Comparison of ENCODE assay signal across 16 cellular contexts in genomic region chr3:67460841-67461240, GRCh38.
DNase-seq lines count a peak whose midpoint lies in the region; TF ChIP-seq lines count a peak whose summit lies in the region.
"Had no signal": no experiment of that assay in that cellular context is flagged by ENCODE, and none has a peak within 500 bp of the region (broad histone marks: within the 10 kb centered on the region; RNA-seq: fewer than 3 reads in every experiment).

No MANE protein-coding gene starts in this region.

- DNase-seq in EL (peak; percentile 43), M059J (ENCODE audit: low read depth) (peak; percentile 12), adipocyte (ENCODE audit: low read depth) (peak; percentile 5), osteocyte (ENCODE audit: extremely low spot score, unreplicated experiment) (no peak), endothelial cell (ENCODE audit: low spot score) (no peak), dorsolateral prefrontal cortex (no peak), ureter (ENCODE audit: low spot score) (no peak)
- DNase-seq in CD8-positive, alpha-beta memory T cell = no peak
- DNase-seq: CD4-positive, alpha-beta T cell; GOT3; Karpas-422; NCI-H1105; NCI-H187; NCI-H748 treated with DMSO at 0.1 percent for 48 hours; T-cell had no signal

- H3K27ac ChIP-seq in dorsolateral prefrontal cortex = no peak overlapping the region
- no peak overlapping the region for H3K27ac ChIP-seq in CD8-positive, alpha-beta memory T cell (ENCODE audit: low read depth, low read length)

- POLR2A ChIA-PET in CD8-positive, alpha-beta memory T cell (lab: Charles Lee) = no interaction called here

- no peaks in the 10 kb centered on the region for H3K27me3 Mint-ChIP-seq in osteocyte (ENCODE audit: unreplicated experiment)
- H3K27me3 Mint-ChIP-seq in endothelial cell (ENCODE audit: unreplicated experiment) = no peaks in the 10 kb centered on the region
- H3K27me3 Mint-ChIP-seq in CD8-positive, alpha-beta memory T cell = no peaks in the 10 kb centered on the region
- H3K27me3 Mint-ChIP-seq: B cell; CD4-positive, alpha-beta T cell; T-cell had no signal

- H3K27me3 ChIP-seq in adipocyte (replicated peaks; ENCODE audit: control insufficient read depth, insufficient read depth, low read length) (no peaks in the 10 kb centered on the region), dorsolateral prefrontal cortex (no peaks in the 10 kb centered on the region)
- no peaks in the 10 kb centered on the region for H3K27me3 ChIP-seq in CD8-positive, alpha-beta memory T cell (ENCODE audit: insufficient read depth, low read length, poor library complexity, severe bottlenecking)

- intact Hi-C loops in dorsolateral prefrontal cortex (cut with DNase I) = no loop called here

- no peaks in the 10 kb centered on the region for H3K36me3 ChIP-seq in adipocyte (ENCODE audit: control insufficient read depth, insufficient read depth, low read length, severe bottlenecking)
- no peaks in the 10 kb centered on the region for H3K36me3 ChIP-seq in CD8-positive, alpha-beta memory T cell (ENCODE audit: insufficient read depth, low read length)

- H3K9me3 Mint-ChIP-seq in osteocyte (ENCODE audit: unreplicated experiment) (no peaks in the 10 kb centered on the region), endothelial cell (ENCODE audit: unreplicated experiment) (no peaks in the 10 kb centered on the region)
- H3K9me3 Mint-ChIP-seq in CD8-positive, alpha-beta memory T cell = no peaks in the 10 kb centered on the region
- H3K9me3 Mint-ChIP-seq: CD4-positive, alpha-beta T cell; T-cell had no signal

- H3K4me1 ChIP-seq in adipocyte (ENCODE audit: control insufficient read depth, insufficient read depth, low read length) = peaks cover 11% of the 10 kb centered on the region
- H3K4me1 ChIP-seq in CD8-positive, alpha-beta memory T cell (ENCODE audit: insufficient read depth, low read length) = no peaks in the 10 kb centered on the region

- CTCF ChIA-PET in CD8-positive, alpha-beta memory T cell (lab: Charles Lee) = no interaction called here

- peak overlapping the region; percentile 87 for H3K27ac Mint-ChIP-seq in osteocyte (ENCODE audit: unreplicated experiment)
- no peak overlapping the region for H3K27ac Mint-ChIP-seq in endothelial cell (ENCODE audit: unreplicated experiment)
- peak overlapping the region in 1 of 8 donors; percentile 9 for H3K27ac Mint-ChIP-seq in CD8-positive, alpha-beta memory T cell
- H3K27ac Mint-ChIP-seq: B cell; CD4-positive, alpha-beta T cell had no signal

- H3K4me3 Mint-ChIP-seq in osteocyte (ENCODE audit: unreplicated experiment) (no peak overlapping the region), endothelial cell (ENCODE audit: unreplicated experiment) (no peak overlapping the region)
- H3K4me3 Mint-ChIP-seq in CD8-positive, alpha-beta memory T cell = no peak overlapping the region
- H3K4me3 Mint-ChIP-seq: B cell; CD4-positive, alpha-beta T cell; T-cell had no signal

- H3K36me3 Mint-ChIP-seq in osteocyte (ENCODE audit: unreplicated experiment) (no peaks in the 10 kb centered on the region), endothelial cell (ENCODE audit: low read depth, unreplicated experiment) (no peaks in the 10 kb centered on the region)
- H3K36me3 Mint-ChIP-seq in CD8-positive, alpha-beta memory T cell = peaks cover 5 to 41% (median 24%) of the 10 kb centered on the region in 3 donors

- peaks cover 51% of the 10 kb centered on the region for H3K4me1 Mint-ChIP-seq in osteocyte (ENCODE audit: unreplicated experiment)
- peaks cover 2% of the 10 kb centered on the region for H3K4me1 Mint-ChIP-seq in endothelial cell (ENCODE audit: unreplicated experiment)
- H3K4me1 Mint-ChIP-seq in CD8-positive, alpha-beta memory T cell = peaks cover 12 to 24% (median 12%) of the 10 kb centered on the region in 3 donors
- H3K4me1 Mint-ChIP-seq: B cell had no signal

- no peak overlapping the region for H3K9ac ChIP-seq in adipocyte (ENCODE audit: low read length)

- H3K9me3 ChIP-seq in adipocyte (ENCODE audit: control insufficient read depth, low read length) = no peaks in the 10 kb centered on the region
- H3K9me3 ChIP-seq in CD8-positive, alpha-beta memory T cell (ENCODE audit: low read length) = no peaks in the 10 kb centered on the region

- H3K4me3 ChIP-seq in adipocyte (ENCODE audit: low read length) (no peak overlapping the region), dorsolateral prefrontal cortex (no peak overlapping the region)
- no peak overlapping the region for H3K4me3 ChIP-seq in CD8-positive, alpha-beta memory T cell (ENCODE audit: low read length)

- TF ChIP-seq CTCF in osteocyte (IDR thresholded peaks at IDR 0.05) = no peak
- no peak for TF ChIP-seq CTCF in endothelial cell (IDR thresholded peaks at IDR 0.05; ENCODE audit: unreplicated experiment)
- no peak for TF ChIP-seq CTCF in dorsolateral prefrontal cortex (IDR thresholded peaks at IDR 0.05 in 54 of 56, conservative IDR thresholded peaks at IDR 0.05 in 2 of 56; ENCODE audit: low read depth in 1 of 56, partially characterized antibody in 56 of 56)

Comparison
In these comparisons a context has a peak if more than half of its experiments do, and no peak if none do; other contexts are left out.
1. DNase-seq: peak in EL (single experiment), M059J (single experiment) and adipocyte (single experiment); none in osteocyte (single experiment), endothelial cell (single experiment), dorsolateral prefrontal cortex (0 of 10), ureter (single experiment) and CD8-positive, alpha-beta memory T cell (0 of 5).